16 cellular contexts compared by ENCODE assay signal in the genomic region with DNA sequence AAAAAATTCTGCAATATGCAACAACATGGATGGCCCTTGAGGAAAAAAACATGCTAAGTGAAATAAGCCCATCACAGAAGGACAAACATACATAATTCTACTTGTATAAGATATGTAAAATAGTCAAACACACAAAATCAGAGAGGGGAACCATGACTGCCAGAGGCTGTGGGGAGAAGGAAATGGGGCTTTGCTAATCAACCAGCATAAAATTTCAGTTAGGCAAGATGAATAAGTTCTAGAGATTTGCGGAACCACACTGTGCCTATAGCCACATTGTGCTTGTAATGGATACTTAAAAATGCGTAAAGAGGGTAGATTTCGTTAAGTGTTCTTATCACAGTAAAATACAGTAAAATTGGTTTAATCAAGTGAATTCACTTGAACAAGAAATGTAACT. TPM values are rescaled to one million over a fixed set of nuclear protein-coding genes. Genes with fewer than 3 reads are reported as not detected.
A peak's percentile ranks its signal among the peaks of the same experiment; 100 is the strongest.
DNase-seq lines count a peak whose midpoint lies in the region; ATAC-seq, FAIRE-seq and TF ChIP-seq lines count a peak whose summit lies in the region.
"Had no signal": no experiment of that assay in that cellular context is flagged by ENCODE, and none has a peak within 500 bp of the region (broad histone marks: within the 10 kb centered on the region; RNA-seq: fewer than 3 reads in every experiment).

No MANE protein-coding gene starts in this region.

- H3K4me3 ChIP-seq in PC-3 (ENCODE audit: low read length): peak overlapping the region; percentile 8; the same call in 1 of the 2 replicates
- H3K4me3 ChIP-seq in left lung: no peak overlapping the region
- no peak overlapping the region for H3K4me3 ChIP-seq in stomach
- H3K4me3 ChIP-seq: suprapubic skin had no signal

- H3K27me3 ChIP-seq in PC-3 (ENCODE audit: low read length): no peaks in the 10 kb centered on the region
- no peaks in the 10 kb centered on the region for H3K27me3 ChIP-seq in left lung
- no peaks in the 10 kb centered on the region for H3K27me3 ChIP-seq in stomach
- H3K27me3 ChIP-seq: suprapubic skin had no signal

- H4K20me1 ChIP-seq in PC-3 (ENCODE audit: low read length): no peaks in the 10 kb centered on the region

- CTCF ChIA-PET in PC-3 (lab: Charles Lee): interaction anchor here (0.6 to 1.0 kb wide), 2 partner anchors 45 to 57 kb away, joined by 3 to 8 read pairs; partner anchors contain the start of gene EHD4
- CTCF ChIA-PET in activated CD4-positive, alpha-beta memory T cell treated with anti-CD3 and anti-CD28 coated beads for 36 hours (lab: Charles Lee): interaction anchor here (1.1 to 1.2 kb wide), 2 partner anchors 23 to 33 kb away, joined by 4 read pairs; no protein-coding TSS in a partner anchor
- CTCF ChIA-PET in activated CD8-positive, alpha-beta memory T cell treated with anti-CD3 and anti-CD28 coated beads, Interleukin-2, amount 10 ng/mL, durations not matched to agents 7 days and 5 days (lab: Charles Lee): interaction anchor here (0.6 to 1.5 kb wide), 2 partner anchors 23 kb away, joined by 4 read pairs; no protein-coding TSS in a partner anchor

- H3K9ac ChIP-seq in PC-3 (ENCODE audit: low read length): peak overlapping the region; percentile 87

- no peak overlapping the region for H3K27ac Mint-ChIP-seq in activated CD4-positive, alpha-beta memory T cell treated with anti-CD3 and anti-CD28 coated beads for 36 hours
- H3K27ac Mint-ChIP-seq in activated CD8-positive, alpha-beta memory T cell treated with anti-CD3 and anti-CD28 coated beads, Interleukin-2, amount 10 ng/mL, durations not matched to agents 7 days and 5 days: no peak overlapping the region
- H3K27ac Mint-ChIP-seq: progenitor cell of endocrine pancreas had no signal

- H3F3A ChIP-seq in PC-3 (ENCODE audit: low read length, unreplicated experiment): peaks cover 17% of the 10 kb centered on the region

- H3K36me3 Mint-ChIP-seq in activated CD4-positive, alpha-beta memory T cell treated with anti-CD3 and anti-CD28 coated beads for 36 hours: peaks cover 17% of the 10 kb centered on the region
- peaks cover 4% of the 10 kb centered on the region for H3K36me3 Mint-ChIP-seq in activated CD8-positive, alpha-beta memory T cell treated with anti-CD3 and anti-CD28 coated beads, Interleukin-2, amount 10 ng/mL, durations not matched to agents 7 days and 5 days
- H3K36me3 Mint-ChIP-seq: natural killer cell had no signal

- WGBS in stomach, 5 donors: 58 to 78% (median 71%) methylated on average over 3 of the region's 3 CpGs

- TF ChIP-seq EP300 in stomach (IDR thresholded peaks at IDR 0.05): no peak

- peak overlapping the region; percentile 97 for H3K27ac ChIP-seq in PC-3 (ENCODE audit: low read length)
- peak overlapping the region; percentile 49 to 62 for H3K27ac ChIP-seq in left lung
- H3K27ac ChIP-seq in stomach: peak overlapping the region in 4 of 5 donors; percentile 65 to 74 (median 67)
- H3K27ac ChIP-seq: suprapubic skin had no signal

- H3K27me3 Mint-ChIP-seq in activated CD4-positive, alpha-beta memory T cell treated with anti-CD3 and anti-CD28 coated beads for 36 hours: no peaks in the 10 kb centered on the region
- no peaks in the 10 kb centered on the region for H3K27me3 Mint-ChIP-seq in activated CD8-positive, alpha-beta memory T cell treated with anti-CD3 and anti-CD28 coated beads, Interleukin-2, amount 10 ng/mL, durations not matched to agents 7 days and 5 days
- H3K27me3 Mint-ChIP-seq: activated naive CD8-positive, alpha-beta T cell treated with anti-CD3 and anti-CD28 coated beads, Interleukin-2, amount 10 ng/mL, durations not matched to agents 7 days and 5 days; progenitor cell of endocrine pancreas had no signal

- H3K9me3 ChIP-seq in PC-3 (ENCODE audit: low read length): no peaks in the 10 kb centered on the region
- no peaks in the 10 kb centered on the region for H3K9me3 ChIP-seq in left lung
- no peaks in the 10 kb centered on the region for H3K9me3 ChIP-seq in stomach
- H3K9me3 ChIP-seq: suprapubic skin had no signal

- TF ChIP-seq POLR2A in stomach (IDR thresholded peaks at IDR 0.05): no peak

- no peak overlapping the region for H2AFZ ChIP-seq in PC-3 (ENCODE audit: low read length)

- POLR2A ChIA-PET in PC-3 (lab: Charles Lee; ENCODE audit: unreplicated experiment): interaction anchor here (0.6 to 2.1 kb wide), 4 partner anchors 13 to 153 kb away, joined by 3 to 20 read pairs (median 5); partner anchors contain the start of genes EHD4 and MAPKBP1
- POLR2A ChIA-PET in activated CD4-positive, alpha-beta memory T cell treated with anti-CD3 and anti-CD28 coated beads for 36 hours (lab: Charles Lee): no interaction called here

- H3K79me2 ChIP-seq in PC-3 (ENCODE audit: low read length): peaks cover 49% of the 10 kb centered on the region

- H3K4me2 ChIP-seq in PC-3 (ENCODE audit: low read length): peak overlapping the region; percentile 67

- intact Hi-C loops in PC-3 (cut with micrococcal nuclease): no loop called here
- intact Hi-C loops in left lung (cut with DNase I): no loop called here
- intact Hi-C loops in stomach (cut with DNase I; ENCODE audit: low total_unique reads): no loop called here
- intact Hi-C loops in activated CD4-positive, alpha-beta memory T cell treated with anti-CD3 and anti-CD28 coated beads for 36 hours (cut with micrococcal nuclease): no loop called here

- H3K9me3 Mint-ChIP-seq in activated CD4-positive, alpha-beta memory T cell treated with anti-CD3 and anti-CD28 coated beads for 36 hours: no peaks in the 10 kb centered on the region
- H3K9me3 Mint-ChIP-seq in activated CD8-positive, alpha-beta memory T cell treated with anti-CD3 and anti-CD28 coated beads, Interleukin-2, amount 10 ng/mL, durations not matched to agents 7 days and 5 days (ENCODE audit: low read depth): no peaks in the 10 kb centered on the region
- H3K9me3 Mint-ChIP-seq: activated naive CD8-positive, alpha-beta T cell treated with anti-CD3 and anti-CD28 coated beads, Interleukin-2, amount 10 ng/mL, durations not matched to agents 7 days and 5 days; natural killer cell had no signal

- peak; percentile 44 for FAIRE-seq in GM18507 (lab: Jason Lieb, UNC)

- H3K4me1 ChIP-seq in PC-3 (ENCODE audit: insufficient read depth, low read length) (peaks cover 64% of the 10 kb centered on the region), left lung (peaks cover 45 to 82% of the 10 kb centered on the region in 2 donors), stomach (peaks cover 42 to 81% (median 65%) of the 10 kb centered on the region in 4 donors)

- TF ChIP-seq CTCF in PC-3 (conservative IDR thresholded peaks at IDR 0.05; ENCODE audit: low read depth, low read length) (no peak), left lung (IDR thresholded peaks at IDR 0.05) (no peak), stomach (IDR thresholded peaks at IDR 0.05) (no peak)

- no peak overlapping the region for H3K4me3 Mint-ChIP-seq in activated CD4-positive, alpha-beta memory T cell treated with anti-CD3 and anti-CD28 coated beads for 36 hours
- no peak overlapping the region for H3K4me3 Mint-ChIP-seq in activated CD8-positive, alpha-beta memory T cell treated with anti-CD3 and anti-CD28 coated beads, Interleukin-2, amount 10 ng/mL, durations not matched to agents 7 days and 5 days
- H3K4me3 Mint-ChIP-seq: activated naive CD8-positive, alpha-beta T cell treated with anti-CD3 and anti-CD28 coated beads, Interleukin-2, amount 10 ng/mL, durations not matched to agents 7 days and 5 days had no signal

- no peaks in the 10 kb centered on the region for H3K9me2 ChIP-seq in PC-3 (replicated peaks; ENCODE audit: low read length)

- TSS peak; percentile 25 for BruUV-seq in PC-3 (replicated peaks; lab: Mats Ljungman, UMichigan)

- H3K36me3 ChIP-seq in PC-3 (ENCODE audit: low read depth, low read length) (peaks cover 25% of the 10 kb centered on the region), left lung (peaks cover 0 to 32% of the 10 kb centered on the region in 2 donors), stomach (peaks cover 0 to 9% (median 5%) of the 10 kb centered on the region in 4 donors)

- no peak for ATAC-seq in PC-3
- peak; percentile 11 for ATAC-seq in left lung
- ATAC-seq in activated CD8-positive, alpha-beta memory T cell treated with anti-CD3 and anti-CD28 coated beads, Interleukin-2, amount 10 ng/mL, durations not matched to agents 7 days and 5 days: no peak

- DNase-seq in GM18507 (ENCODE audit: extremely low spot score, insufficient read length, low read depth) (no peak), PC-3 (no peak), left lung (no peak), stomach (no peak), hippocampal formation (lab: John Stamatoyannopoulos, UW) (no peak)
- DNase-seq in activated CD4-positive, alpha-beta memory T cell treated with anti-CD3 and anti-CD28 coated beads for 36 hours: no peak
- no peak for DNase-seq in activated CD8-positive, alpha-beta memory T cell treated with anti-CD3 and anti-CD28 coated beads, Interleukin-2, amount 10 ng/mL, durations not matched to agents 7 days and 5 days
- DNase-seq: activated naive CD8-positive, alpha-beta T cell treated with anti-CD3 and anti-CD28 coated beads, Interleukin-2, amount 10 ng/mL, durations not matched to agents 7 days and 5 days; activated T-cell treated with anti-CD3 and anti-CD28 coated beads for 4 hours; caudate nucleus; effector CD8-positive, alpha-beta T cell; natural killer cell; NCI-H2107; stimulated activated CD4-positive, alpha-beta T cell treated with anti-CD3 and anti-CD28 coated beads, Interleukin-15, amount 100 ng/mL, for 24 hours had no signal

- H3K4me1 Mint-ChIP-seq in activated CD4-positive, alpha-beta memory T cell treated with anti-CD3 and anti-CD28 coated beads for 36 hours (ENCODE audit: low read depth): peaks cover 39% of the 10 kb centered on the region
- peaks cover 32% of the 10 kb centered on the region for H3K4me1 Mint-ChIP-seq in activated CD8-positive, alpha-beta memory T cell treated with anti-CD3 and anti-CD28 coated beads, Interleukin-2, amount 10 ng/mL, durations not matched to agents 7 days and 5 days

RNA-seq across cellular contexts. Expression of gene SPTBN5, which starts 33.7 kb away (rescaled TPM):
- 0.84 and 0.98 TPM in 2 replicates for total RNA-seq in PC-3 (2014; rRNA removed)
- total RNA-seq in left lung: 1 to 10 TPM; 2.2 to 4.8 TPM
- 1 to 10 TPM in 1 of 5 donors, under 1 TPM in 3, not detected in 1; 0.29 to 4.9 (median 0.80) TPM for total RNA-seq in stomach
- polyA plus RNA-seq in stomach: 1 to 10 TPM; 2.6 to 3.2 (median 2.9) TPM
- 1 to 10 TPM in 1 of 2 experiments, under 1 TPM in 1; 0.88 to 1.6 TPM for total RNA-seq in activated CD4-positive, alpha-beta memory T cell treated with anti-CD3 and anti-CD28 coated beads for 36 hours
- total RNA-seq in activated CD8-positive, alpha-beta memory T cell treated with anti-CD3 and anti-CD28 coated beads, Interleukin-2, amount 10 ng/mL, durations not matched to agents 7 days and 5 days: under 1 TPM; 0.54 to 0.91 TPM

RNA-seq across cellular contexts. Expression of gene EHD4, which starts 44.8 kb away (rescaled TPM):
- 57.8 and 66.9 TPM in 2 replicates for total RNA-seq in PC-3 (2014; rRNA removed)
- 10 to 100 TPM; 23.0 to 32.6 TPM for total RNA-seq in left lung
- 10 to 100 TPM in 4 of 5 donors, 1 to 10 TPM in 1; 9.4 to 86.4 (median 23.1) TPM for total RNA-seq in stomach
- polyA plus RNA-seq in stomach: 10 to 100 TPM in 1 of 3 donors, 1 to 10 TPM in 2; 5.8 to 12.1 (median 9.8) TPM
- total RNA-seq in activated CD4-positive, alpha-beta memory T cell treated with anti-CD3 and anti-CD28 coated beads for 36 hours: 10 to 100 TPM; 43.6 to 45.0 TPM
- total RNA-seq in activated CD8-positive, alpha-beta memory T cell treated with anti-CD3 and anti-CD28 coated beads, Interleukin-2, amount 10 ng/mL, durations not matched to agents 7 days and 5 days: 10 to 100 TPM; 15.6 to 19.8 TPM
